ENCODE assay signal across 10 cellular contexts in the genomic region with DNA sequence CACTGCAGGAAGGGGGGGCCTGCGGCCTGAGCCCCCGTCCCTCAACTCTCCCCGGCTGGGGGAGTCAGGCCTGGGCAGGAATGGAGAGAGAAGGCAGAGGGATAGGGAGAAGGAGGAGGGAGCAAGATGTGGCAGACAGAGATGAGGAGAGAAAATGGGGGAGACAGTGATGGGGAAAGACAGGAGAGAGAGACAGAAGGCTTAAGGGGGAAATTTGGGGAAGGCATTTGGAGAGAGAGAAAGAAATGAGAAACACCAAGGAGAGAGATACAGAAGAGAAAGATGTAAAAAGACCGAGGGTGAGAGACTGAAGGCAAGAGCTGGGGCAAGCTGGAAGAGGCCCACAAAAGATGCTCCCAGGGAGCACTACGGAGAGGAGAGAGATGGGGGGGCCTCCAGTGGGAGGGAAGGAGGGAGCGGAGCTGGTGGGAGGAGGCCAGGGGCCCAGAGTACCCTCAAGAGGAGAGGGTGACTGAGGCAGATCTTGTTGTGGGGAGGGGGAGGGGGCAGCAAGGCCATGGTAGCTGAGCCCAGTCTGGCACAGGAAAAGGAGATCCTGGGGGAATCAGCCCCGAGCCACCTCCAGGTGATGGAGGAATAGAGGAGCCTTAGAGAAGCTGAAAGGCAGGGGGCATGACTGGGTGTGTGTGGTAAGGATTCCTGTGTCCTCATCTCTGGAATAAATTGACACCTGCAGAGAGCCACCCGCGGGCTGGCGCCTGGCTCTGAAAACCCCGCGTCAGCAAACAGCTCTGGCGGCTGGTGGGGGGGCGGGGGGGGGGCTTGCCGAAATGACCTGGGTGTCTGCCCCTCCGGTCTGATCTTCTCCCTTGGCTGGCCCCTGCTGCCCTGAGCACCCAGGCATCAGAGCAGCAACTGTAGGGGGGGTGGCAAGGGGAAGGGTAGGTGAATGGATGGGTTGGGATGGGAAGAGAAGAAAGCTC. TPM values are rescaled to one million over a fixed set of nuclear protein-coding genes. Genes with fewer than 3 reads are reported as not detected.
DNase-seq lines count a peak whose midpoint lies in the region; ATAC-seq and TF ChIP-seq lines count a peak whose summit lies in the region.
"Had no signal": no experiment of that assay in that cellular context is flagged by ENCODE, and none has a peak within 500 bp of the region (broad histone marks: within the 10 kb centered on the region; RNA-seq: fewer than 3 reads in every experiment).

No MANE protein-coding gene starts in this region.

- H3K4me3 ChIP-seq in right atrium auricular region (peak overlapping the region; percentile 74 to 76), mesodermal cell (ENCODE audit: extremely low read depth, insufficient read depth, low read length, poor library complexity, severe bottlenecking) (peak overlapping the region; percentile 75), uterus (peak overlapping the region; percentile 54 to 73)

- TF ChIP-seq CTCF in right atrium auricular region (IDR thresholded peaks at IDR 0.05) (no peak), uterus (IDR thresholded peaks at IDR 0.05) (no peak)

- DNase-seq in right atrium auricular region (ENCODE audit: low spot score) (no peak), cardiac septum (ENCODE audit: low spot score) (no peak), astrocyte of the hippocampus (ENCODE audit: low read depth, low spot score) (peak; percentile 27), uterus (no peak), NOMO-1 (lab: John Stamatoyannopoulos, UW; ENCODE audit: unreplicated experiment in 2 of 2) (no peak), NCI-H345 treated with DMSO at 0.1 percent for 48 hours (lab: John Stamatoyannopoulos, UW; ENCODE audit: unreplicated experiment) (no peak)

- H3K36me3 ChIP-seq in right atrium auricular region (no peaks in the 10 kb centered on the region), mesodermal cell (ENCODE audit: control insufficient read depth, insufficient read depth, low read length) (peaks cover 33% of the 10 kb centered on the region), uterus (no peaks in the 10 kb centered on the region)
- H3K36me3 ChIP-seq: pancreas had no signal

- H3K4me1 ChIP-seq in right atrium auricular region (peaks cover 0 to 27% of the 10 kb centered on the region in 2 donors), mesodermal cell (ENCODE audit: control insufficient read depth, insufficient read depth, low read length, poor library complexity, severe bottlenecking) (peaks cover 4% of the 10 kb centered on the region), uterus (peaks cover 0 to 5% of the 10 kb centered on the region in 2 donors)

- intact Hi-C loops in cardiac septum (cut with DNase I): loop anchor here (2.0 kb wide), 1 partner anchor 55 kb away; no protein-coding TSS in a partner anchor
- intact Hi-C loops in uterus (cut with DNase I; ENCODE audit: low total_unique reads): no loop called here

- WGBS in mesodermal cell (ENCODE audit: insufficient coverage in 2 of 2), 2 experiments: 10 to 17% methylated on average over 4 to 5 of the region's 16 CpGs

- no peaks in the 10 kb centered on the region for H3K27me3 ChIP-seq in right atrium auricular region
- no peaks in the 10 kb centered on the region for H3K27me3 ChIP-seq in uterus
- H3K27me3 ChIP-seq: pancreas had no signal

- no peak for ATAC-seq in HG03175 (IDR thresholded peaks at IDR 0.05; ENCODE audit: unreplicated experiment)
- ATAC-seq: pancreas had no signal

- H3K27ac ChIP-seq in right atrium auricular region (peak overlapping the region; percentile 91 to 94), mesodermal cell (ENCODE audit: low read depth, low read length, severe bottlenecking) (no peak overlapping the region), uterus (peak overlapping the region; percentile 93 to 94)

- no peak for TF ChIP-seq POLR2A in uterus (IDR thresholded peaks at IDR 0.05)

- H3K9me3 ChIP-seq in right atrium auricular region (no peaks in the 10 kb centered on the region), mesodermal cell (ENCODE audit: control insufficient read depth, low read length) (no peaks in the 10 kb centered on the region), uterus (no peaks in the 10 kb centered on the region)
- H3K9me3 ChIP-seq: pancreas had no signal

RNA-seq across cellular contexts. Expression of a gene that starts 1.5 kb away (rescaled TPM):
- total RNA-seq in right atrium auricular region (10 to 100 TPM in 1 of 2 donors, 1 to 10 TPM in 1; 6.3 to 12.2 TPM), cardiac septum (11.0 TPM), uterus (10 to 100 TPM; 14.2 to 81.9 (median 19.7) TPM)
- 64.5 TPM for polyA plus RNA-seq in mesodermal cell (2013, experiment 1 of 2)
- polyA plus RNA-seq in mesodermal cell (2013, experiment 2 of 2): 52.5 TPM

RNA-seq across cellular contexts. Expression of a gene that starts 2.3 kb away (rescaled TPM):
- 10 to 100 TPM; 43.4 to 64.8 TPM for total RNA-seq in right atrium auricular region
- 67.7 TPM for total RNA-seq in cardiac septum
- polyA plus RNA-seq in mesodermal cell (2013, experiment 1 of 2): 174 TPM
- 147 TPM for polyA plus RNA-seq in mesodermal cell (2013, experiment 2 of 2)
- total RNA-seq in uterus: 100 to 1,000 TPM in 3 of 4 donors, 10 to 100 TPM in 1; 26.0 to 131 (median 115) TPM

RNA-seq across cellular contexts. Expression of a gene that starts 11.8 kb away (rescaled TPM):
- total RNA-seq in right atrium auricular region (10 to 100 TPM; 17.2 to 21.6 TPM), cardiac septum (16.8 TPM), uterus (10 to 100 TPM in 3 of 4 donors, under 1 TPM in 1; 0.77 to 42.6 (median 17.6) TPM)
- 46.9 TPM for polyA plus RNA-seq in mesodermal cell (2013, experiment 1 of 2)
- 37.7 TPM for polyA plus RNA-seq in mesodermal cell (2013, experiment 2 of 2)

RNA-seq across cellular contexts. Expression of a gene that starts 14.0 kb away (rescaled TPM):
- total RNA-seq in right atrium auricular region (not detected), cardiac septum (not detected), uterus (not detected)
- polyA plus RNA-seq in mesodermal cell (2013, experiment 1 of 2): not detected
- polyA plus RNA-seq in mesodermal cell (2013, experiment 2 of 2): not detected
- total RNA-seq: HT1080, pancreas had no signal
- polyA plus RNA-seq: pancreas had no signal

RNA-seq across cellular contexts. Expression of a gene that starts 19.3 kb away (rescaled TPM):
- total RNA-seq in right atrium auricular region (not detected), cardiac septum (not detected), uterus (not detected)
- polyA plus RNA-seq in mesodermal cell (2013, experiment 1 of 2): not detected
- polyA plus RNA-seq in mesodermal cell (2013, experiment 2 of 2): not detected
- total RNA-seq: HT1080, pancreas had no signal
- polyA plus RNA-seq: pancreas had no signal
